16 cellular contexts compared by ENCODE assay signal in genomic region chr4:13797061-13797460, GRCh38.
"Had no signal": no experiment of that assay in that cellular context is flagged by ENCODE, and none has a peak within 500 bp of the region (broad histone marks: within the 10 kb centered on the region; RNA-seq: fewer than 3 reads in every experiment).

No MANE protein-coding gene starts in this region.

- H3K36me3 ChIP-seq: esophagus muscularis mucosa, gastrocnemius medialis, heart left ventricle, left lung, lower lobe of right lung had no signal

- DNase-seq: dermis blood vessel endothelial cell; dorsolateral prefrontal cortex; effector CD4-positive, alpha-beta T cell; effector memory CD4-positive, alpha-beta T cell; foreskin keratinocyte; gastrocnemius medialis; heart left ventricle; hippocampal formation; left cardiac atrium; left lung; left ventricle myocardium superior; lower lobe of right lung; mesenchymal stem cell; naive thymus-derived CD4-positive, alpha-beta T cell had no signal

- ATAC-seq: foreskin keratinocyte; gastrocnemius medialis; heart left ventricle; left cardiac atrium; left lung; left ventricle myocardium superior; lower lobe of right lung; naive thymus-derived CD4-positive, alpha-beta T cell had no signal

- H3K4me3 ChIP-seq: coronary artery, dorsolateral prefrontal cortex, esophagus muscularis mucosa, gastrocnemius medialis, heart left ventricle, left lung, lower lobe of right lung had no signal

- H3K4me1 ChIP-seq: esophagus muscularis mucosa, foreskin keratinocyte, gastrocnemius medialis, heart left ventricle, left lung, lower lobe of right lung had no signal

- H3K27ac ChIP-seq: coronary artery, dorsolateral prefrontal cortex, esophagus muscularis mucosa, foreskin keratinocyte, gastrocnemius medialis, heart left ventricle, left lung, lower lobe of right lung had no signal

- H3K9me3 ChIP-seq: gastrocnemius medialis, lower lobe of right lung had no signal

- H3K27me3 ChIP-seq: esophagus muscularis mucosa, gastrocnemius medialis, heart left ventricle had no signal
